ENCODE assay signal across 15 cellular contexts in genomic region chr19:30695171-30695875, GRCh38.
DNase-seq lines count a peak whose midpoint lies in the region; ATAC-seq and TF ChIP-seq lines count a peak whose summit lies in the region.
"Had no signal": no experiment of that assay in that cellular context is flagged by ENCODE, and none has a peak within 500 bp of the region (broad histone marks: within the 10 kb centered on the region; RNA-seq: fewer than 3 reads in every experiment).

No MANE protein-coding gene starts in this region.

- H3K4me1 Mint-ChIP-seq in brain (peaks cover 56% of the 10 kb centered on the region), progenitor cell of endocrine pancreas (ENCODE audit: low read depth) (peaks cover 22% of the 10 kb centered on the region), Calu3 (ENCODE audit: low read depth, unreplicated experiment) (no peaks in the 10 kb centered on the region)

- BruUV-seq in Calu3 (replicated peaks; lab: Mats Ljungman, UMichigan), result no TSS peak

- H3K4me3 Mint-ChIP-seq in brain (no peak overlapping the region), progenitor cell of endocrine pancreas (ENCODE audit: low read depth) (no peak overlapping the region), Calu3 (ENCODE audit: low read depth, unreplicated experiment) (no peak overlapping the region)
- H3K4me3 Mint-ChIP-seq: CD8-positive, alpha-beta T cell had no signal

- ATAC-seq in HG03135 (IDR thresholded peaks at IDR 0.05; ENCODE audit: unreplicated experiment), result no peak
- ATAC-seq: CD8-positive, alpha-beta T cell; SK-N-SH treated with all-trans-retinoic acid at 6 μM for 48 hours had no signal

- TF ChIP-seq CTCF in GM10266 (IDR thresholded peaks at IDR 0.05; ENCODE audit: control insufficient read depth, insufficient read depth, low read depth, missing control alignments) (peak; percentile 25), LNCAP (IDR thresholded peaks at IDR 0.05) (peak; percentile 24; the same call in 1 of the 2 replicates), brain (conservative IDR thresholded peaks at IDR 0.05) (no peak), progenitor cell of endocrine pancreas (IDR thresholded peaks at IDR 0.05; ENCODE audit: unreplicated experiment) (peak; percentile 50), Calu3 (IDR thresholded peaks at IDR 0.05; ENCODE audit: unreplicated experiment) (no peak)

- H3K27me3 Mint-ChIP-seq in brain, result peaks cover 7% of the 10 kb centered on the region
- H3K27me3 Mint-ChIP-seq in progenitor cell of endocrine pancreas, result peaks cover 37% of the 10 kb centered on the region
- H3K27me3 Mint-ChIP-seq in Calu3 (ENCODE audit: unreplicated experiment), result no peaks in the 10 kb centered on the region

- no peak for DNase-seq in GM10266 (ENCODE audit: extremely low spot score)
- no peak for DNase-seq in progenitor cell of endocrine pancreas (ENCODE audit: low spot score, unreplicated experiment)
- no peak for DNase-seq in Calu3
- DNase-seq in amygdala (lab: John Stamatoyannopoulos, UW), result no peak
- DNase-seq: activated CD8-positive, alpha-beta memory T cell treated with anti-CD3 and anti-CD28 coated beads for 24 hours; anterior cingulate cortex; CD8-positive, alpha-beta T cell; colonic mucosa; heart left ventricle; left cardiac atrium; WERI-Rb-1 had no signal

- H3K36me3 Mint-ChIP-seq in brain, result no peaks in the 10 kb centered on the region
- H3K36me3 Mint-ChIP-seq in progenitor cell of endocrine pancreas (ENCODE audit: insufficient read depth), result no peaks in the 10 kb centered on the region
- no peaks in the 10 kb centered on the region for H3K36me3 Mint-ChIP-seq in Calu3 (ENCODE audit: insufficient read depth, unreplicated experiment)
- H3K36me3 Mint-ChIP-seq: CD8-positive, alpha-beta T cell had no signal

- intact Hi-C loops in Calu3 (cut with micrococcal nuclease; ENCODE audit: unreplicated experiment), result no loop called here

- CTCF ChIA-PET in Calu3 (lab: Charles Lee), result no interaction called here

- H3K27ac Mint-ChIP-seq in brain, result peak overlapping the region in 3 of 5 experiments; percentile 44 to 98 (median 96)
- H3K27ac Mint-ChIP-seq in progenitor cell of endocrine pancreas, result peak overlapping the region; percentile 39
- no peak overlapping the region for H3K27ac Mint-ChIP-seq in Calu3 (ENCODE audit: unreplicated experiment)
- H3K27ac Mint-ChIP-seq: CD8-positive, alpha-beta T cell had no signal

- H3K9me3 Mint-ChIP-seq in brain, result peaks cover 0 to 2% (median 0%) of the 10 kb centered on the region in 5 experiments
- H3K9me3 Mint-ChIP-seq in progenitor cell of endocrine pancreas (ENCODE audit: low read depth), result no peaks in the 10 kb centered on the region
- H3K9me3 Mint-ChIP-seq in Calu3 (ENCODE audit: low read depth, unreplicated experiment), result no peaks in the 10 kb centered on the region
- H3K9me3 Mint-ChIP-seq: CD8-positive, alpha-beta T cell had no signal

Comparison
In these comparisons a context has a peak if more than half of its experiments do, and no peak if none do; other contexts are left out.
1. CTCF ChIP-seq: peak in GM10266 (single experiment), LNCAP (single experiment) and progenitor cell of endocrine pancreas (single experiment); none in brain (0 of 2) and Calu3 (single experiment).